In genomic region chr2:60353863-60354262, GRCh38 we compare ENCODE assay signal across 13 cellular contexts.
DNase-seq lines count a peak whose midpoint lies in the region; ATAC-seq and TF ChIP-seq lines count a peak whose summit lies in the region.
"Had no signal": no experiment of that assay in that cellular context is flagged by ENCODE, and none has a peak within 500 bp of the region (broad histone marks: within the 10 kb centered on the region; RNA-seq: fewer than 3 reads in every experiment).

No MANE protein-coding gene starts in this region.

- peak overlapping the region; percentile 9 for H3K4me3 Mint-ChIP-seq in nephron progenitor cell
- H3K4me3 Mint-ChIP-seq: activated T-cell treated with anti-CD3 and anti-CD28 coated beads, Interleukin-2, amount 50 U/mL, for 72 hours had no signal

- no peaks in the 10 kb centered on the region for H3F3A ChIP-seq in GM23248 (ENCODE audit: insufficient read depth)

- H3K4me2 ChIP-seq in GM23248 (ENCODE audit: unreplicated experiment) = no peak overlapping the region

- peak; percentile 44 for ATAC-seq in GM18907 (IDR thresholded peaks at IDR 0.05; ENCODE audit: unreplicated experiment)
- ATAC-seq in GM21786 (IDR thresholded peaks at IDR 0.05; ENCODE audit: unreplicated experiment) = peak; percentile 39
- peak; percentile 29 for ATAC-seq in HG03442 (IDR thresholded peaks at IDR 0.05; ENCODE audit: unreplicated experiment)
- ATAC-seq: activated T-cell treated with anti-CD3 and anti-CD28 coated beads, Interleukin-2, amount 50 U/mL, for 72 hours had no signal

- H3K4me1 Mint-ChIP-seq in nephron progenitor cell = peaks cover 35% of the 10 kb centered on the region

- H3K27ac ChIP-seq in GM23248 = no peak overlapping the region
- H3K27ac ChIP-seq: SK-N-MC had no signal

- no peak overlapping the region for H3K9ac ChIP-seq in GM23248

- H3K9me3 ChIP-seq in GM23248 (ENCODE audit: low read depth) = no peaks in the 10 kb centered on the region

- 46 to 48% methylated on average over 2 of the region's 2 CpGs for WGBS in GM23248 (ENCODE audit: low coverage in 1 of 2, low lambda C conversion rate in 2 of 2, missing lambda C conversion rate in 2 of 2), 2 experiments

- H2AFZ ChIP-seq in GM23248 = no peak overlapping the region

- no peaks in the 10 kb centered on the region for H4K20me1 ChIP-seq in GM23248 (ENCODE audit: insufficient read depth)

- no peak overlapping the region for H3K27ac Mint-ChIP-seq in nephron progenitor cell
- H3K27ac Mint-ChIP-seq: activated T-cell treated with anti-CD3 and anti-CD28 coated beads, Interleukin-2, amount 50 U/mL, for 72 hours had no signal

- in situ Hi-C loops in GM23248 (cut with MboI) = no loop called here

- H3K79me2 ChIP-seq in GM23248 (ENCODE audit: insufficient read depth) = no peaks in the 10 kb centered on the region

- H3K27me3 Mint-ChIP-seq in nephron progenitor cell (ENCODE audit: low read depth, poor library complexity) = peaks cover 11% of the 10 kb centered on the region

- no peak for DNase-seq in nephron progenitor cell
- DNase-seq in NCI-H1092 treated with DMSO at 0.1 percent for 48 hours (lab: John Stamatoyannopoulos, UW) = no peak
- DNase-seq in COR-L47 (lab: John Stamatoyannopoulos, UW) = no peak
- no peak for DNase-seq in LoVo (ENCODE audit: low spot score)
- no peak for DNase-seq in GM23248
- DNase-seq: activated T-cell treated with anti-CD3 and anti-CD28 coated beads, Interleukin-2, amount 50 U/mL, for 72 hours; DMS 273 treated with DMSO at 0.1 percent for 48 hours; NCI-H1694 treated with DMSO at 0.1 percent for 48 hours; stimulated activated CD4-positive, alpha-beta T cell treated with anti-CD3 and anti-CD28 coated beads, Interleukin-2, amount 100 ng/mL, for 48 hours had no signal

- H3K4me1 ChIP-seq in GM23248 (ENCODE audit: insufficient read depth) = no peaks in the 10 kb centered on the region

- H3K4me3 ChIP-seq in GM23248 = no peak overlapping the region
- H3K4me3 ChIP-seq: SK-N-MC had no signal

- H3K9me2 ChIP-seq in GM23248 (ENCODE audit: insufficient read depth) = no peaks in the 10 kb centered on the region

- H3K27me3 ChIP-seq in GM23248 (replicated peaks; ENCODE audit: insufficient read depth) = 0 out of 2 replicates have a peak, but pooled peaks cover 9% of the 10 kb centered on the region

- no peaks in the 10 kb centered on the region for H3K9me3 Mint-ChIP-seq in nephron progenitor cell
- H3K9me3 Mint-ChIP-seq: activated T-cell treated with anti-CD3 and anti-CD28 coated beads, Interleukin-2, amount 50 U/mL, for 72 hours had no signal

- no peaks in the 10 kb centered on the region for H3K36me3 ChIP-seq in GM23248 (ENCODE audit: low read depth)

- H3K36me3 Mint-ChIP-seq in nephron progenitor cell (ENCODE audit: low read depth) = no peaks in the 10 kb centered on the region

- no peak for TF ChIP-seq CTCF in nephron progenitor cell (IDR thresholded peaks at IDR 0.05)
